In genomic region chr15:65336767-65337435, GRCh38 we compare ENCODE assay signal across 20 cellular contexts. TPM values are rescaled to one million over a fixed set of nuclear protein-coding genes. Genes with fewer than 3 reads are reported as not detected.
DNase-seq lines count a peak whose midpoint lies in the region; ATAC-seq, FAIRE-seq and TF ChIP-seq lines count a peak whose summit lies in the region.
"Had no signal": no experiment of that assay in that cellular context is flagged by ENCODE, and none has a peak within 500 bp of the region (broad histone marks: within the 10 kb centered on the region; RNA-seq: fewer than 3 reads in every experiment).

No MANE protein-coding gene starts in this region.

- no peaks in the 10 kb centered on the region for H3K9me3 ChIP-seq in H9 (ENCODE audit: control insufficient read depth, low read depth, low read length)
- H3K9me3 ChIP-seq: breast epithelium, upper lobe of right lung had no signal

- H3K4me1 Mint-ChIP-seq in H9 (peaks cover 65 to 70% of the 10 kb centered on the region in 2 experiments), chondrocyte (ENCODE audit: low read depth) (no peaks in the 10 kb centered on the region), progenitor cell of endocrine pancreas (ENCODE audit: low read depth) (peaks cover 29% of the 10 kb centered on the region)
- H3K4me1 Mint-ChIP-seq: activated naive CD4-positive, alpha-beta T cell treated with anti-CD3 and anti-CD28 coated beads, Interleukin-2, amount 50 U/mL, for 24 hours; CD4-positive, alpha-beta memory T cell had no signal

- no peak overlapping the region for H3K23ac ChIP-seq in H9 (ENCODE audit: insufficient read length, low read depth, low read length)

- ATAC-seq in GM18519 (IDR thresholded peaks at IDR 0.05; ENCODE audit: low FRiP score, unreplicated experiment) = no peak
- ATAC-seq: sciatic nerve, upper lobe of right lung had no signal

- H3K27ac Mint-ChIP-seq in H9 (no peak overlapping the region), chondrocyte (ENCODE audit: unreplicated experiment) (no peak overlapping the region), progenitor cell of endocrine pancreas (peak overlapping the region; percentile 50)
- H3K27ac Mint-ChIP-seq: activated naive CD4-positive, alpha-beta T cell treated with anti-CD3 and anti-CD28 coated beads, Interleukin-2, amount 50 U/mL, for 24 hours had no signal

- no peak overlapping the region for H4K5ac ChIP-seq in H9 (ENCODE audit: insufficient read length, low read depth, low read length)

- no peak overlapping the region for H4K91ac ChIP-seq in H9 (ENCODE audit: insufficient read length, low read depth, low read length)

- H3K4me1 ChIP-seq in H9 (ENCODE audit: insufficient read depth, low read length) = peaks cover 13% of the 10 kb centered on the region; the same call in 1 of the 2 replicates
- H3K4me1 ChIP-seq: breast epithelium, upper lobe of right lung had no signal

- no peak overlapping the region for H3K4me2 ChIP-seq in H9 (ENCODE audit: insufficient read depth, insufficient read length, low read length)
- H3K4me2 ChIP-seq: PC-9 had no signal

- no peaks in the 10 kb centered on the region for H3K27me3 Mint-ChIP-seq in H9 (ENCODE audit: low read depth)
- peaks cover 16% of the 10 kb centered on the region for H3K27me3 Mint-ChIP-seq in chondrocyte (ENCODE audit: low read depth)
- no peaks in the 10 kb centered on the region for H3K27me3 Mint-ChIP-seq in progenitor cell of endocrine pancreas
- H3K27me3 Mint-ChIP-seq: activated naive CD4-positive, alpha-beta T cell treated with anti-CD3 and anti-CD28 coated beads, Interleukin-2, amount 50 U/mL, for 24 hours had no signal

- H2AK5ac ChIP-seq in H9 (ENCODE audit: insufficient read length, low read length) = no peak overlapping the region

- H4K8ac ChIP-seq in H9 (replicated peaks; ENCODE audit: insufficient read length, low read depth, low read length) = no peak overlapping the region

- H3K27ac ChIP-seq in H9 (ENCODE audit: insufficient read length, low read depth, low read length) = no peak overlapping the region
- H3K27ac ChIP-seq: breast epithelium, GM23248, PC-9, upper lobe of right lung had no signal

- no peaks in the 10 kb centered on the region for H3K23me2 ChIP-seq in H9 (ENCODE audit: insufficient read length, low read depth, low read length, poor library complexity, severe bottlenecking)

- no peak overlapping the region for H3K4ac ChIP-seq in H9 (ENCODE audit: low read depth, low read length)

- H2BK12ac ChIP-seq in H9 (ENCODE audit: insufficient read length, low read depth, low read length) = no peak overlapping the region

- 0 out of 3 replicates have a peak, but pooled peaks have one; percentile 2 for TF ChIP-seq CTCF in H9 (conservative IDR thresholded peaks at IDR 0.05)
- TF ChIP-seq CTCF in chondrocyte (IDR thresholded peaks at IDR 0.05) = no peak
- no peak for TF ChIP-seq CTCF in progenitor cell of endocrine pancreas (IDR thresholded peaks at IDR 0.05; ENCODE audit: unreplicated experiment)

- no peak overlapping the region for H3K14ac ChIP-seq in H9 (ENCODE audit: insufficient read depth, low read length)

- no peak overlapping the region for H3K56ac ChIP-seq in H9 (ENCODE audit: insufficient read length, low read depth, low read length)

- DNase-seq in H9 (no peak), NCI-H2171 (lab: John Stamatoyannopoulos, UW) (peak; percentile 75), chondrocyte (ENCODE audit: low spot score) (peak; percentile 59), progenitor cell of endocrine pancreas (ENCODE audit: low spot score, unreplicated experiment) (no peak), RCC 7860 (ENCODE audit: low spot score) (no peak)
- no peak for DNase-seq in activated CD4-positive, alpha-beta T cell treated with anti-CD3 and anti-CD28 coated beads for 1 hour
- DNase-seq: activated T-cell treated with anti-CD3 and anti-CD28 coated beads for 4 hours; CD4-positive, alpha-beta memory T cell; GF-D8; GM23248; PC-9; stimulated activated CD4-positive, alpha-beta T cell treated with anti-CD3 and anti-CD28 coated beads, Interleukin-4, amount 100 ng/mL, for 1 hour; upper lobe of right lung had no signal

- H3K36me3 Mint-ChIP-seq in H9 (ENCODE audit: insufficient read depth in 1 of 3, low read depth in 3 of 3) (peaks cover under 1 to 3% (median 1%) of the 10 kb centered on the region in 3 experiments; a peak in 6 of 7 replicates), chondrocyte (ENCODE audit: low read depth) (no peaks in the 10 kb centered on the region), progenitor cell of endocrine pancreas (ENCODE audit: insufficient read depth) (peaks cover 3% of the 10 kb centered on the region)
- H3K36me3 Mint-ChIP-seq: activated naive CD4-positive, alpha-beta T cell treated with anti-CD3 and anti-CD28 coated beads, Interleukin-2, amount 50 U/mL, for 24 hours; CD4-positive, alpha-beta memory T cell had no signal

- H2BK20ac ChIP-seq in H9 (ENCODE audit: low read depth, low read length, poor library complexity, severe bottlenecking) = no peak overlapping the region

- H2BK120ac ChIP-seq in H9 (ENCODE audit: low read depth, low read length, poor library complexity, severe bottlenecking) = no peak overlapping the region

- no CpG with 5 or more reads among the region's 19 CpGs for WGBS in H9 (ENCODE audit: extremely low coverage, insufficient read length, low lambda C conversion rate)

- FAIRE-seq in RCC 7860 (lab: Jason Lieb, UNC) = no peak

- H3K9ac ChIP-seq in H9 (ENCODE audit: extremely low read depth, insufficient read length, low read length) = no peak overlapping the region
- H3K9ac ChIP-seq: GM23248 had no signal

- H3K79me2 ChIP-seq in H9 (ENCODE audit: insufficient read depth, low read length) = no peaks in the 10 kb centered on the region; the same call in 1 of the 2 replicates

- no peak overlapping the region for H2BK15ac ChIP-seq in H9 (ENCODE audit: low read depth, low read length)

- H3K9me3 Mint-ChIP-seq in H9 (no peaks in the 10 kb centered on the region), chondrocyte (ENCODE audit: low read depth) (no peaks in the 10 kb centered on the region), progenitor cell of endocrine pancreas (ENCODE audit: low read depth) (no peaks in the 10 kb centered on the region)
- H3K9me3 Mint-ChIP-seq: activated naive CD4-positive, alpha-beta T cell treated with anti-CD3 and anti-CD28 coated beads, Interleukin-2, amount 50 U/mL, for 24 hours; nephron had no signal

- H2BK5ac ChIP-seq in H9 (ENCODE audit: insufficient read length, low read length) = no peak overlapping the region

- no peaks in the 10 kb centered on the region for H4K20me1 ChIP-seq in H9 (ENCODE audit: control insufficient read depth, insufficient read depth, insufficient read length)

- H3T11ph ChIP-seq in H9 (ENCODE audit: low read length) = no peak overlapping the region

- H3K79me1 ChIP-seq in H9 (ENCODE audit: insufficient read depth, low read depth, low read length, poor library complexity, severe bottlenecking) = no peaks in the 10 kb centered on the region

- H3K18ac ChIP-seq in H9 (ENCODE audit: insufficient read length, low read depth, low read length) = no peak overlapping the region

- no peaks in the 10 kb centered on the region for H3K27me3 ChIP-seq in H9 (ENCODE audit: insufficient read depth, low read length)
- H3K27me3 ChIP-seq: breast epithelium, upper lobe of right lung had no signal

- H2AFZ ChIP-seq in H9 (ENCODE audit: low read length) = no peak overlapping the region
- H2AFZ ChIP-seq: GM23248, PC-9 had no signal

- H3K4me3 Mint-ChIP-seq in H9 (peak overlapping the region in 1 of 2 experiments; percentile 42; a peak in 1 of 5 replicates), chondrocyte (ENCODE audit: unreplicated experiment) (no peak overlapping the region), progenitor cell of endocrine pancreas (ENCODE audit: low read depth) (no peak overlapping the region)
- H3K4me3 Mint-ChIP-seq: activated naive CD4-positive, alpha-beta T cell treated with anti-CD3 and anti-CD28 coated beads, Interleukin-2, amount 50 U/mL, for 24 hours; CD4-positive, alpha-beta memory T cell; nephron had no signal

RNA-seq across cellular contexts. Expression of gene RNU5B-1, which starts 32.4 kb away (rescaled TPM):
- not detected in 2 replicates for total RNA-seq in H9 (2021)
- total RNA-seq in chondrocyte = 11.4 TPM in 1 of 3 replicates, not detected in the others
- 41.3 and 48.7 TPM in 2 replicates for total RNA-seq in progenitor cell of endocrine pancreas
- total RNA-seq: breast epithelium; GM23248; lower leg skin; PC-9; T-helper 1 cell treated with Interleukin-12 subunit alpha and Interleukin-12 subunit beta and Interleukin-4 antibody, amounts not matched to agents 30 ng/mL and 1 ng/mL, for 36 hours had no signal

RNA-seq across cellular contexts. Expression of gene IGDCC3, which starts 40.9 kb away (rescaled TPM):
- total RNA-seq in H9 (2021) = 17.9 and 18.9 TPM in 2 replicates
- total RNA-seq in chondrocyte = 0.13 to 0.31 TPM (median 0.27 TPM) in 3 replicates
- 125 and 138 TPM in 2 replicates for total RNA-seq in progenitor cell of endocrine pancreas
- total RNA-seq: CD4-positive, alpha-beta memory T cell; GM23248; lower leg skin; sciatic nerve; T-helper 1 cell treated with Interleukin-12 subunit alpha and Interleukin-12 subunit beta and Interleukin-4 antibody, amounts not matched to agents 30 ng/mL and 1 ng/mL, for 36 hours; upper lobe of right lung had no signal

RNA-seq across cellular contexts. Expression of gene RNU5A-1, which starts 41.0 kb away (rescaled TPM):
- total RNA-seq in H9 (2021) (not detected in 2 replicates), chondrocyte (not detected in 3 replicates), progenitor cell of endocrine pancreas (not detected in 2 replicates)
- total RNA-seq: breast epithelium; CD4-positive, alpha-beta memory T cell; GM23248; lower leg skin; PC-9; sciatic nerve; T-helper 1 cell treated with Interleukin-12 subunit alpha and Interleukin-12 subunit beta and Interleukin-4 antibody, amounts not matched to agents 30 ng/mL and 1 ng/mL, for 36 hours; upper lobe of right lung had no signal

RNA-seq across cellular contexts. Expression of gene PARP16, which starts 50.2 kb away (rescaled TPM):
- total RNA-seq in H9 (2021) = 3.9 and 4.3 TPM in 2 replicates
- total RNA-seq in chondrocyte = 7.1 to 8.7 TPM (median 8.2 TPM) in 3 replicates
- 10.5 and 12.6 TPM in 2 replicates for total RNA-seq in progenitor cell of endocrine pancreas

Comparison
In these comparisons a context has a peak if more than half of its experiments do, and no peak if none do; other contexts are left out.
1. DNase-seq: peak in NCI-H2171 (single experiment) and chondrocyte (single experiment); none in H9 (single experiment), progenitor cell of endocrine pancreas (single experiment), RCC 7860 (single experiment) and activated CD4-positive, alpha-beta T cell treated with anti-CD3 and anti-CD28 coated beads for 1 hour (single experiment).
2. RNA of gene IGDCC3, which starts 40.9 kb away (total RNA-seq): 125 to 138 TPM in progenitor cell of endocrine pancreas and 17.9 to 18.9 TPM in H9; 0.13 to 0.31 TPM in chondrocyte; every median in the first group is over 10 times any median in the second.